In genomic region chrX:103063191-103063845, GRCh38 we compare ENCODE assay signal across 9 cellular contexts. TPM values are rescaled to one million over a fixed set of nuclear protein-coding genes. Genes with fewer than 3 reads are reported as not detected.
DNase-seq lines count a peak whose midpoint lies in the region; ATAC-seq and TF ChIP-seq lines count a peak whose summit lies in the region.
"Had no signal": no experiment of that assay in that cellular context is flagged by ENCODE, and none has a peak within 500 bp of the region (broad histone marks: within the 10 kb centered on the region; RNA-seq: fewer than 3 reads in every experiment).

No MANE protein-coding gene starts in this region.

- no peaks in the 10 kb centered on the region for H4K20me1 ChIP-seq in neural cell (ENCODE audit: insufficient read depth)

- peak overlapping the region; percentile 65 for H3K4me2 ChIP-seq in neural cell (ENCODE audit: low read length)

- no peaks in the 10 kb centered on the region for H3K36me3 ChIP-seq in ectodermal cell (ENCODE audit: control insufficient read depth, insufficient read depth, low read length)
- no peaks in the 10 kb centered on the region for H3K36me3 ChIP-seq in neural cell (ENCODE audit: insufficient read depth, low read length)
- no peaks in the 10 kb centered on the region for H3K36me3 ChIP-seq in colonic mucosa

- H3F3A ChIP-seq in neural cell (ENCODE audit: insufficient read depth, low read length, poor library complexity, severe bottlenecking): no peaks in the 10 kb centered on the region

- no peak for ATAC-seq in HG03135 (IDR thresholded peaks at IDR 0.05; ENCODE audit: unreplicated experiment)
- no peak for ATAC-seq in HG03280 (IDR thresholded peaks at IDR 0.05; ENCODE audit: unreplicated experiment)

- H3K27ac ChIP-seq in ectodermal cell (ENCODE audit: insufficient read depth, low read depth, low read length, poor library complexity, severe bottlenecking) (no peak overlapping the region), neural cell (ENCODE audit: low read length) (peak overlapping the region; percentile 91), colonic mucosa (no peak overlapping the region)

- DNase-seq in DMS 273 (lab: John Stamatoyannopoulos, UW; ENCODE audit: unreplicated experiment) (peak; percentile 78), DMS 273 treated with DMSO at 0.1 percent for 48 hours (lab: John Stamatoyannopoulos, UW) (no peak), NCI-H526 treated with DMSO at 0.1 percent for 48 hours (lab: John Stamatoyannopoulos, UW) (peak; percentile 26), colonic mucosa (no peak)

- H3K9ac ChIP-seq in neural cell (ENCODE audit: low read length) (peak overlapping the region; percentile 95), colonic mucosa (ENCODE audit: low read depth in 2 of 2, low read length in 2 of 2) (no peak overlapping the region)

- no peak for TF ChIP-seq RAD21 in neural cell (conservative IDR thresholded peaks at IDR 0.05)

- intact Hi-C loops in colonic mucosa (cut with DNase I): no loop called here

- H3K9me3 ChIP-seq in ectodermal cell (ENCODE audit: control insufficient read depth, low read length) (no peaks in the 10 kb centered on the region), neural cell (ENCODE audit: low read length) (no peaks in the 10 kb centered on the region), colonic mucosa (no peaks in the 10 kb centered on the region)

- no peak for TF ChIP-seq EP300 in neural cell (conservative IDR thresholded peaks at IDR 0.05; ENCODE audit: poor library complexity, severe bottlenecking)

- H3K4me3 ChIP-seq in ectodermal cell (ENCODE audit: insufficient read depth, low read depth, low read length) (peak overlapping the region; percentile 60), neural cell (ENCODE audit: low read length) (peak overlapping the region; percentile 79), colonic mucosa (no peak overlapping the region)

- no peaks in the 10 kb centered on the region for H3K9me2 ChIP-seq in neural cell (ENCODE audit: insufficient read depth, low read length)

- H3K79me2 ChIP-seq in neural cell (replicated peaks; ENCODE audit: insufficient read depth, low read length): no peaks in the 10 kb centered on the region

- no peaks in the 10 kb centered on the region for H3K4me1 ChIP-seq in ectodermal cell (ENCODE audit: control insufficient read depth, insufficient read depth, low read length)
- no peaks in the 10 kb centered on the region for H3K4me1 ChIP-seq in colonic mucosa

- peak overlapping the region; percentile 27 for H2AFZ ChIP-seq in neural cell (ENCODE audit: low read depth, low read length)

- H3K27me3 ChIP-seq in ectodermal cell (ENCODE audit: control insufficient read depth, insufficient read depth, low read length, poor library complexity, severe bottlenecking) (no peaks in the 10 kb centered on the region), neural cell (ENCODE audit: insufficient read depth, low read depth, low read length) (no peaks in the 10 kb centered on the region), colonic mucosa (no peaks in the 10 kb centered on the region)

- no peak for TF ChIP-seq CTCF in neural cell (IDR thresholded peaks at IDR 0.05; ENCODE audit: poor library complexity, severe bottlenecking)
- no peak for TF ChIP-seq CTCF in colonic mucosa (IDR thresholded peaks at IDR 0.05)

- 2 to 3% methylated on average over 24 to 31 of the region's 34 CpGs for WGBS in ectodermal cell, 2 experiments

TF ChIP-seq in neural cell, 6 proteins besides CTCF, POLR2A, EP300 and RAD21:
- TF ChIP-seq EZH2 (IDR thresholded peaks at IDR 0.05; ENCODE audit: borderline replicate concordance, insufficient read depth, low read length, poor library complexity, severe bottlenecking): no peak
- no peak for TF ChIP-seq POLR2AphosphoS5 (IDR thresholded peaks at IDR 0.05)
- no peak for TF ChIP-seq TAF1 (IDR thresholded peaks at IDR 0.05; ENCODE audit: low read depth)
- TF ChIP-seq, protein P1, sequence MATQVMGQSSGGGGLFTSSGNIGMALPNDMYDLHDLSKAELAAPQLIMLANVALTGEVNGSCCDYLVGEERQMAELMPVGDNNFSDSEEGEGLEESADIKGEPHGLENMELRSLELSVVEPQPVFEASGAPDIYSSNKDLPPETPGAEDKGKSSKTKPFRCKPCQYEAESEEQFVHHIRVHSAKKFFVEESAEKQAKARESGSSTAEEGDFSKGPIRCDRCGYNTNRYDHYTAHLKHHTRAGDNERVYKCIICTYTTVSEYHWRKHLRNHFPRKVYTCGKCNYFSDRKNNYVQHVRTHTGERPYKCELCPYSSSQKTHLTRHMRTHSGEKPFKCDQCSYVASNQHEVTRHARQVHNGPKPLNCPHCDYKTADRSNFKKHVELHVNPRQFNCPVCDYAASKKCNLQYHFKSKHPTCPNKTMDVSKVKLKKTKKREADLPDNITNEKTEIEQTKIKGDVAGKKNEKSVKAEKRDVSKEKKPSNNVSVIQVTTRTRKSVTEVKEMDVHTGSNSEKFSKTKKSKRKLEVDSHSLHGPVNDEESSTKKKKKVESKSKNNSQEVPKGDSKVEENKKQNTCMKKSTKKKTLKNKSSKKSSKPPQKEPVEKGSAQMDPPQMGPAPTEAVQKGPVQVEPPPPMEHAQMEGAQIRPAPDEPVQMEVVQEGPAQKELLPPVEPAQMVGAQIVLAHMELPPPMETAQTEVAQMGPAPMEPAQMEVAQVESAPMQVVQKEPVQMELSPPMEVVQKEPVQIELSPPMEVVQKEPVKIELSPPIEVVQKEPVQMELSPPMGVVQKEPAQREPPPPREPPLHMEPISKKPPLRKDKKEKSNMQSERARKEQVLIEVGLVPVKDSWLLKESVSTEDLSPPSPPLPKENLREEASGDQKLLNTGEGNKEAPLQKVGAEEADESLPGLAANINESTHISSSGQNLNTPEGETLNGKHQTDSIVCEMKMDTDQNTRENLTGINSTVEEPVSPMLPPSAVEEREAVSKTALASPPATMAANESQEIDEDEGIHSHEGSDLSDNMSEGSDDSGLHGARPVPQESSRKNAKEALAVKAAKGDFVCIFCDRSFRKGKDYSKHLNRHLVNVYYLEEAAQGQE (IDR thresholded peaks at IDR 0.05; ENCODE audit: borderline replicate concordance): no peak
- no peak for TF ChIP-seq SMC3 (conservative IDR thresholded peaks at IDR 0.05; ENCODE audit: poor library complexity)
- no peak for TF ChIP-seq MXI1 (conservative IDR thresholded peaks at IDR 0.05; ENCODE audit: poor library complexity, severe bottlenecking)

RNA-seq across cellular contexts. Expression of gene BEX1, which starts 0.7 kb away (rescaled TPM):
- polyA plus RNA-seq in ectodermal cell (2013, experiment 1 of 4): 64.8 TPM
- 49.2 TPM for polyA plus RNA-seq in ectodermal cell (2013, experiment 2 of 4)
- 47.9 TPM for polyA plus RNA-seq in ectodermal cell (2013, experiment 3 of 4)
- polyA plus RNA-seq in ectodermal cell (2013, experiment 4 of 4): 57.2 TPM
- polyA plus RNA-seq in neural cell: 1,035 and 1,048 TPM in 2 replicates
- polyA minus RNA-seq in neural cell: 224 and 264 TPM in 2 replicates
- total RNA-seq in colonic mucosa: 1 to 10 TPM in 1 of 2 donors, under 1 TPM in 1; 0.77 to 1.9 TPM
- total RNA-seq: T-helper 1 cell treated with Interleukin-12 subunit alpha and Interleukin-12 subunit beta and Interleukin-4 antibody, amounts not matched to agents 30 ng/mL and 1 ng/mL, for 36 hours had no signal

RNA-seq across cellular contexts. Expression of gene NXF3, which starts 29.6 kb away (rescaled TPM):
- polyA plus RNA-seq in ectodermal cell (2013, experiment 1 of 4): not detected
- not detected for polyA plus RNA-seq in ectodermal cell (2013, experiment 2 of 4)
- polyA plus RNA-seq in ectodermal cell (2013, experiment 3 of 4): not detected
- polyA plus RNA-seq in ectodermal cell (2013, experiment 4 of 4): not detected
- not detected in 2 replicates for polyA plus RNA-seq in neural cell
- not detected in 2 replicates for polyA minus RNA-seq in neural cell
- total RNA-seq in colonic mucosa: under 1 TPM in 1 of 2 donors, not detected in 1; 0.40 TPM
- total RNA-seq: T-helper 1 cell treated with Interleukin-12 subunit alpha and Interleukin-12 subunit beta and Interleukin-4 antibody, amounts not matched to agents 30 ng/mL and 1 ng/mL, for 36 hours had no signal

Comparison
In these comparisons a context has a peak if more than half of its experiments do, and no peak if none do; other contexts are left out.
1. DNase-seq: peak in DMS 273 (single experiment) and NCI-H526 treated with DMSO at 0.1 percent for 48 hours (single experiment); none in DMS 273 treated with DMSO at 0.1 percent for 48 hours (single experiment) and colonic mucosa (single experiment).